24 cellular contexts compared by ENCODE assay signal in genomic region chr22:19661156-19661555, GRCh38. TPM values are rescaled to one million over a fixed set of nuclear protein-coding genes. Genes with fewer than 3 reads are reported as not detected.
"Had no signal": no experiment of that assay in that cellular context is flagged by ENCODE, and none has a peak within 500 bp of the region (broad histone marks: within the 10 kb centered on the region; RNA-seq: fewer than 3 reads in every experiment).

No MANE protein-coding gene starts in this region.

- H3K9me3 ChIP-seq: breast epithelium, gastroesophageal sphincter, ovary, prostate gland, right atrium auricular region, spleen, testis, upper lobe of left lung had no signal

- ATAC-seq: gastroesophageal sphincter, left ventricle myocardium superior, natural killer cell had no signal

- H3K36me3 ChIP-seq: breast epithelium, gastroesophageal sphincter, ovary, prostate gland, right atrium auricular region, spleen, upper lobe of left lung had no signal

- H3K4me3 ChIP-seq: breast epithelium, coronary artery, gastroesophageal sphincter, ovary, prostate gland, right atrium auricular region, spleen, testis, upper lobe of left lung had no signal

- DNase-seq: activated CD4-positive, alpha-beta memory T cell treated with anti-CD3 and anti-CD28 coated beads for 36 hours; activated CD4-positive, alpha-beta T cell treated with anti-CD3 and anti-CD28 coated beads for 48 hours; activated naive CD4-positive, alpha-beta T cell treated with Interleukin-2 at 50 U/mL for 16 hours; activated naive CD8-positive, alpha-beta T cell treated with anti-CD3 and anti-CD28 coated beads, Interleukin-2, amount 10 ng/mL, durations not matched to agents 7 days and 5 days; activated T-cell treated with anti-CD3 and anti-CD28 coated beads, Interleukin-2, amount 50 U/mL, for 48 hours; amniotic stem cell; hypothalamus; left ventricle myocardium superior; mammary epithelial cell; midbrain; natural killer cell; ovary; spleen; stimulated activated CD4-positive, alpha-beta T cell treated with anti-CD3 and anti-CD28 coated beads, Interleukin-4, amount 100 ng/mL, for 1 hour; stimulated activated naive CD4-positive, alpha-beta T cell; T1000; testis; upper lobe of left lung had no signal

- H3K4me1 ChIP-seq: breast epithelium, prostate gland had no signal

- H3K27ac ChIP-seq: breast epithelium, coronary artery, epithelial cell of prostate, gastroesophageal sphincter, ovary, prostate gland, right atrium auricular region, spleen, testis, upper lobe of left lung had no signal

- H3K27me3 ChIP-seq: breast epithelium, ovary, right atrium auricular region, testis, upper lobe of left lung had no signal

RNA-seq across cellular contexts. Expression of gene SEPTIN5, which starts 53.1 kb away (rescaled TPM):
- total RNA-seq: activated naive CD8-positive, alpha-beta T cell treated with anti-CD3 and anti-CD28 coated beads, Interleukin-2, amount 10 ng/mL, durations not matched to agents 7 days and 5 days had no signal
